ENCODE assay signal across 15 cellular contexts in genomic region chr5:37735649-37736347, GRCh38.
A peak's percentile ranks its signal among the peaks of the same experiment; 100 is the strongest.
DNase-seq lines count a peak whose midpoint lies in the region; ATAC-seq, FAIRE-seq and TF ChIP-seq lines count a peak whose summit lies in the region.
"Had no signal": no experiment of that assay in that cellular context is flagged by ENCODE, and none has a peak within 500 bp of the region (broad histone marks: within the 10 kb centered on the region; RNA-seq: fewer than 3 reads in every experiment).

No MANE protein-coding gene starts in this region.

- no peaks in the 10 kb centered on the region for H3K9me3 Mint-ChIP-seq in T-cell
- H3K9me3 Mint-ChIP-seq in activated naive CD8-positive, alpha-beta T cell treated with anti-CD3 and anti-CD28 coated beads for 36 hours, result no peaks in the 10 kb centered on the region
- H3K9me3 Mint-ChIP-seq: activated B cell treated with CpG ODN at 0.5 μM for 24 hours; natural killer cell treated with Interleukin-12 subunit alpha and Interleukin-12 subunit beta and Interleukin-15 and Interleukin-18, amount 100 ng/mL, for 72 hours had no signal

- DNase-seq in DMS 273 (lab: John Stamatoyannopoulos, UW; ENCODE audit: unreplicated experiment), result peak; percentile 23
- DNase-seq in DMS 273 treated with DMSO at 0.1 percent for 48 hours (lab: John Stamatoyannopoulos, UW), result no peak
- DNase-seq in NCI-H446 treated with DMSO at 0.1 percent for 48 hours (lab: John Stamatoyannopoulos, UW), result peak; percentile 88
- peak in 9 of 10 donors; percentile 54 to 85 (median 72) for DNase-seq in dorsolateral prefrontal cortex
- DNase-seq in pons (ENCODE audit: low spot score), result peak; percentile 81
- no peak for DNase-seq in GM19239 (ENCODE audit: insufficient read length, low spot score)
- no peak for DNase-seq in T-cell
- no peak for DNase-seq in activated naive CD8-positive, alpha-beta T cell treated with anti-CD3 and anti-CD28 coated beads for 36 hours
- DNase-seq: 8988T; activated B cell treated with CpG ODN at 0.5 μM for 24 hours; NCI-H1048; stimulated activated CD4-positive, alpha-beta T cell treated with anti-CD3 and anti-CD28 coated beads, Interleukin-2, amount 100 ng/mL, for 24 hours had no signal

- H3K27ac ChIP-seq in dorsolateral prefrontal cortex, result peak overlapping the region in 57 of 59 donors; percentile 1 to 89 (median 73)

- H3K4me3 ChIP-seq in dorsolateral prefrontal cortex, result peak overlapping the region in 50 of 59 donors; percentile 1 to 59 (median 30)

- no peaks in the 10 kb centered on the region for H3K27me3 Mint-ChIP-seq in T-cell
- no peaks in the 10 kb centered on the region for H3K27me3 Mint-ChIP-seq in activated naive CD8-positive, alpha-beta T cell treated with anti-CD3 and anti-CD28 coated beads for 36 hours
- H3K27me3 Mint-ChIP-seq: activated B cell treated with CpG ODN at 0.5 μM for 24 hours; natural killer cell treated with Interleukin-12 subunit alpha and Interleukin-12 subunit beta and Interleukin-15 and Interleukin-18, amount 100 ng/mL, for 72 hours had no signal

- CTCF ChIA-PET in T-cell (lab: Charles Lee), result no interaction called here

- H3K4me3 Mint-ChIP-seq in T-cell, result no peak overlapping the region
- H3K4me3 Mint-ChIP-seq in activated naive CD8-positive, alpha-beta T cell treated with anti-CD3 and anti-CD28 coated beads for 36 hours, result no peak overlapping the region
- H3K4me3 Mint-ChIP-seq: activated B cell treated with CpG ODN at 0.5 μM for 24 hours; natural killer cell treated with Interleukin-12 subunit alpha and Interleukin-12 subunit beta and Interleukin-15 and Interleukin-18, amount 100 ng/mL, for 72 hours had no signal

- POLR2A ChIA-PET in T-cell (lab: Charles Lee), result no interaction called here

- intact Hi-C loops in dorsolateral prefrontal cortex (cut with DNase I), result no loop called here

- H3K27ac Mint-ChIP-seq in T-cell, result no peak overlapping the region
- H3K27ac Mint-ChIP-seq in activated naive CD8-positive, alpha-beta T cell treated with anti-CD3 and anti-CD28 coated beads for 36 hours, result no peak overlapping the region
- H3K27ac Mint-ChIP-seq: activated B cell treated with CpG ODN at 0.5 μM for 24 hours; natural killer cell treated with Interleukin-12 subunit alpha and Interleukin-12 subunit beta and Interleukin-15 and Interleukin-18, amount 100 ng/mL, for 72 hours had no signal

- H3K4me1 Mint-ChIP-seq in T-cell, result peaks cover 0 to 20% (median 15%) of the 10 kb centered on the region in 3 donors
- peaks cover 15% of the 10 kb centered on the region for H3K4me1 Mint-ChIP-seq in activated naive CD8-positive, alpha-beta T cell treated with anti-CD3 and anti-CD28 coated beads for 36 hours
- H3K4me1 Mint-ChIP-seq: activated B cell treated with CpG ODN at 0.5 μM for 24 hours had no signal

- ATAC-seq in T-cell (replicated peaks in 1 of 4), result no peak
- ATAC-seq: HCT116; natural killer cell treated with Interleukin-12 subunit alpha and Interleukin-12 subunit beta and Interleukin-15 and Interleukin-18, amount 100 ng/mL, for 72 hours; Panc1 had no signal

- FAIRE-seq in GM19239 (lab: Jason Lieb, UNC), result no peak

- no peaks in the 10 kb centered on the region for H3K27me3 ChIP-seq in dorsolateral prefrontal cortex

- peaks cover 64% of the 10 kb centered on the region for H3K36me3 Mint-ChIP-seq in T-cell
- H3K36me3 Mint-ChIP-seq in activated naive CD8-positive, alpha-beta T cell treated with anti-CD3 and anti-CD28 coated beads for 36 hours, result peaks cover 30% of the 10 kb centered on the region
- H3K36me3 Mint-ChIP-seq: natural killer cell treated with Interleukin-12 subunit alpha and Interleukin-12 subunit beta and Interleukin-15 and Interleukin-18, amount 100 ng/mL, for 72 hours had no signal

- peak in 2 of 56 donors; percentile 8 to 11 for TF ChIP-seq CTCF in dorsolateral prefrontal cortex (IDR thresholded peaks at IDR 0.05 in 54 of 56, conservative IDR thresholded peaks at IDR 0.05 in 2 of 56; ENCODE audit: low read depth in 1 of 56, partially characterized antibody in 56 of 56)

Comparison
In these comparisons a context has a peak if more than half of its experiments do, and no peak if none do; other contexts are left out.
1. DNase-seq: peak in DMS 273 (single experiment), NCI-H446 treated with DMSO at 0.1 percent for 48 hours (single experiment), dorsolateral prefrontal cortex (9 of 10) and pons (single experiment); none in DMS 273 treated with DMSO at 0.1 percent for 48 hours (single experiment), GM19239 (single experiment), T-cell (0 of 34) and activated naive CD8-positive, alpha-beta T cell treated with anti-CD3 and anti-CD28 coated beads for 36 hours (single experiment).